7 cellular contexts compared by ENCODE assay signal in the genomic region with DNA sequence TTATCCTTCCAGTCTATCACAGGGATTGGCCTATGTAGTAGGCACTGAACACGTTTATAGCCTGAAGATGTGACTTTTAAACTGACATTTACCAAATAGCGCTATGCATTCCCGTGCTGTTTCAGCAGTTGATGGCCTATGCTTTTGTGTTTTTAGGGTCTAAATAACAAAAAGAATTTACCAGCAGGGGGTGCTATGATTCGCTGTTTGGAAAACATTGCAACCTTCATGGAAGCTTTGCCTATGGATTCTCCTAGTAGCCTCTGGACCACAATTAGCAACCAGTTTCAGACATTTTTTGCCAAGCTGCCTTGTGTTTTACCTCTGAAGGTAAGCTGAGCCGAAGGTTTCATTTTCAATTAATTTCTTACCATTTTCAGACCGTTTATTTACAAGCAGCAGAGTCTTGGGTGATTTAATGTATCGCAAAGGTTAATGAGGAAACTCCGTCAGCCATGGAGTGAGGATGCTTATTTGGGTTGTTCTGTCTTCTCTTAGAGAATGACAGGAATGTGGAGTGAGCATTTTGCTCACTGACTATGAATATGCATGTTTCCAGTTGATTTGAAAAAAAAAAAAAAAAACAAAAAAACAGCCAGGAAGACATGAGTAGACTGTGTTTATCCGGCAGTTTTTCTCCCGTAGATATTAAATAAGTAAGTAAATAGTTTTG.
DNase-seq lines count a peak whose midpoint lies in the region; ATAC-seq and TF ChIP-seq lines count a peak whose summit lies in the region.

No MANE protein-coding gene starts in this region.

- DNase-seq in G401 (ENCODE audit: low spot score) (peak; percentile 80), Peyer's patch (no peak), fibroblast of gingiva (ENCODE audit: low read depth) (peak; percentile 26), osteocyte (ENCODE audit: extremely low spot score, unreplicated experiment) (no peak)
- DNase-seq in Jurkat, Clone E6-1 (ENCODE audit: low read depth, low spot score), result peak; percentile 37

- H3K27me3 Mint-ChIP-seq in osteocyte (ENCODE audit: unreplicated experiment), result no peaks in the 10 kb centered on the region
- peaks cover 40% of the 10 kb centered on the region for H3K27me3 Mint-ChIP-seq in activated T-helper 17 cell treated with anti-CD3 and anti-CD28 coated beads, Interleukin-2, amount 50 U/mL, for 72 hours

- no peak overlapping the region for H3K4me3 ChIP-seq in Jurkat, Clone E6-1 (ENCODE audit: low read length)
- H3K4me3 ChIP-seq in Peyer's patch, result no peak overlapping the region

- TF ChIP-seq POLR2A in Peyer's patch (IDR thresholded peaks at IDR 0.05), result no peak

- in situ Hi-C loops in G401 (cut with HindIII; ENCODE audit: low sequenced_read_pairs), result no loop called here

- H3K36me3 ChIP-seq in Peyer's patch, result no peaks in the 10 kb centered on the region

- no peaks in the 10 kb centered on the region for H3K9me3 ChIP-seq in Peyer's patch

- no peaks in the 10 kb centered on the region for H3K9me3 Mint-ChIP-seq in osteocyte (ENCODE audit: unreplicated experiment)
- no peaks in the 10 kb centered on the region for H3K9me3 Mint-ChIP-seq in activated T-helper 17 cell treated with anti-CD3 and anti-CD28 coated beads, Interleukin-2, amount 50 U/mL, for 72 hours

- TF ChIP-seq CTCF in Peyer's patch (IDR thresholded peaks at IDR 0.05), result peak in 5 of 6 experiments; percentile 36 to 53 (median 45)
- peak; percentile 47 for TF ChIP-seq CTCF in osteocyte (IDR thresholded peaks at IDR 0.05)

- H3K4me1 Mint-ChIP-seq in osteocyte (ENCODE audit: unreplicated experiment), result no peaks in the 10 kb centered on the region
- H3K4me1 Mint-ChIP-seq in activated T-helper 17 cell treated with anti-CD3 and anti-CD28 coated beads, Interleukin-2, amount 50 U/mL, for 72 hours, result no peaks in the 10 kb centered on the region

- no peak overlapping the region for H3K27ac ChIP-seq in Peyer's patch

- no peak overlapping the region for H3K27ac Mint-ChIP-seq in osteocyte (ENCODE audit: unreplicated experiment)
- H3K27ac Mint-ChIP-seq in activated T-helper 17 cell treated with anti-CD3 and anti-CD28 coated beads, Interleukin-2, amount 50 U/mL, for 72 hours, result no peak overlapping the region

- no peak for ATAC-seq in activated T-helper 17 cell treated with anti-CD3 and anti-CD28 coated beads, Interleukin-2, amount 50 U/mL, for 72 hours (replicated peaks)
- ATAC-seq in HG03342 (IDR thresholded peaks at IDR 0.05; ENCODE audit: unreplicated experiment), result no peak

- H3K36me3 Mint-ChIP-seq in osteocyte (ENCODE audit: unreplicated experiment), result no peaks in the 10 kb centered on the region
- H3K36me3 Mint-ChIP-seq in activated T-helper 17 cell treated with anti-CD3 and anti-CD28 coated beads, Interleukin-2, amount 50 U/mL, for 72 hours (ENCODE audit: low read depth), result no peaks in the 10 kb centered on the region

- no peaks in the 10 kb centered on the region for H3K4me1 ChIP-seq in Peyer's patch

- no peak overlapping the region for H3K4me3 Mint-ChIP-seq in osteocyte (ENCODE audit: unreplicated experiment)
- H3K4me3 Mint-ChIP-seq in activated T-helper 17 cell treated with anti-CD3 and anti-CD28 coated beads, Interleukin-2, amount 50 U/mL, for 72 hours, result no peak overlapping the region

- no peaks in the 10 kb centered on the region for H3K27me3 ChIP-seq in Peyer's patch

Comparison
In these comparisons a context has a peak if more than half of its experiments do, and no peak if none do; other contexts are left out.
1. DNase-seq: peak in G401 (single experiment), Jurkat, Clone E6-1 (single experiment) and fibroblast of gingiva (single experiment); none in Peyer's patch (0 of 3) and osteocyte (single experiment).